In genomic region chr11:86518211-86518610, GRCh38 we compare ENCODE assay signal across 16 cellular contexts.
"Had no signal": no experiment of that assay in that cellular context is flagged by ENCODE, and none has a peak within 500 bp of the region (broad histone marks: within the 10 kb centered on the region; RNA-seq: fewer than 3 reads in every experiment).

No MANE protein-coding gene starts in this region.

- H3K36me3 Mint-ChIP-seq: activated naive CD8-positive, alpha-beta T cell treated with anti-CD3 and anti-CD28 coated beads, Interleukin-2, amount 10 ng/mL, durations not matched to agents 7 days and 5 days had no signal

- ATAC-seq: gastrocnemius medialis; naive thymus-derived CD4-positive, alpha-beta T cell; stimulated activated naive CD8-positive, alpha-beta T cell treated with anti-CD3 and anti-CD28 coated beads, Interleukin-15, Interleukin-2, amounts not matched to agents 100 U/mL and 50 U/mL, for 24 hours had no signal

- H3K4me1 Mint-ChIP-seq: activated naive CD8-positive, alpha-beta T cell treated with anti-CD3 and anti-CD28 coated beads, Interleukin-2, amount 10 ng/mL, durations not matched to agents 7 days and 5 days had no signal

- H3K27me3 Mint-ChIP-seq: activated naive CD8-positive, alpha-beta T cell treated with anti-CD3 and anti-CD28 coated beads, Interleukin-2, amount 10 ng/mL, durations not matched to agents 7 days and 5 days; naive thymus-derived CD4-positive, alpha-beta T cell had no signal

- H3K9me3 ChIP-seq: colonic mucosa, gastrocnemius medialis, sigmoid colon, testis had no signal

- DNase-seq: activated CD4-positive, alpha-beta T cell treated with anti-CD3 and anti-CD28 coated beads for 1 hour; activated CD4-positive, alpha-beta T cell treated with anti-CD3 and anti-CD28 coated beads, Interleukin-2, amount 50 U/mL, for 48 hours; activated gamma-delta T cell; activated naive CD8-positive, alpha-beta T cell treated with anti-CD3 and anti-CD28 coated beads, Interleukin-2, amount 10 ng/mL, durations not matched to agents 7 days and 5 days; activated T-cell treated with anti-CD3 and anti-CD28 coated beads, Interleukin-2, amount 50 U/mL, for 48 hours; anterior cingulate cortex; colonic mucosa; gastrocnemius medialis; naive thymus-derived CD4-positive, alpha-beta T cell; nucleus accumbens; sigmoid colon; stimulated activated CD4-positive, alpha-beta T cell treated with anti-CD3 and anti-CD28 coated beads, Interleukin-4, amount 100 ng/mL, for 1 hour; stimulated activated CD8-positive, alpha-beta memory T cell treated with anti-CD3 and anti-CD28 coated beads, Interleukin-4, amount 100 ng/mL, for 48 hours; stimulated activated naive CD8-positive, alpha-beta T cell treated with anti-CD3 and anti-CD28 coated beads, Interleukin-15, Interleukin-2, amounts not matched to agents 100 U/mL and 50 U/mL, for 24 hours; T1000; testis had no signal

- H3K36me3 ChIP-seq: colonic mucosa, gastrocnemius medialis, sigmoid colon had no signal

- H3K4me3 ChIP-seq: colonic mucosa, gastrocnemius medialis, sigmoid colon, testis had no signal

- H3K27ac Mint-ChIP-seq: activated naive CD8-positive, alpha-beta T cell treated with anti-CD3 and anti-CD28 coated beads, Interleukin-2, amount 10 ng/mL, durations not matched to agents 7 days and 5 days had no signal

- H3K4me1 ChIP-seq: colonic mucosa had no signal

- H3K27me3 ChIP-seq: colonic mucosa, gastrocnemius medialis, sigmoid colon, testis had no signal

- H3K27ac ChIP-seq: colonic mucosa had no signal

- H3K4me3 Mint-ChIP-seq: activated naive CD8-positive, alpha-beta T cell treated with anti-CD3 and anti-CD28 coated beads, Interleukin-2, amount 10 ng/mL, durations not matched to agents 7 days and 5 days; naive thymus-derived CD4-positive, alpha-beta T cell had no signal
